22 cellular contexts compared by ENCODE assay signal in the genomic region with DNA sequence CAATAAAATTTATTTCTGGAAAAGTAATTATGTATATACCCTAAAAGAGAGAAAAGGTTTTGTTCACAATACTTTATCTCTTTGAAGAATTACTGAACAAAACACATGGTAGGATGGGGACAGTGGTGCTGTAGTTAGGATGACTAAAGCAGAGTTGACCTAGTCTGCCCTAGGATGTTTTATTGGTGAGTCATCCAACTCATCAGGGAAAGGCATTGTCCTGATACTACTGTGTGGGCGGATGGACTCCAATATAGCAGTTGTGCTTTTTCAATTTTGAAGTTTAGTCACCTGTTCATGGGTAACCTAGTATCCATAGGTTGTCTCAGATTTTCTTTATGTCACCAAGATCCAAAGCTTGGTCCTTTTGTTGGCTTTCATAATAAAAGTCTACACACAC. TPM values are rescaled to one million over a fixed set of nuclear protein-coding genes. Genes with fewer than 3 reads are reported as not detected.
A peak's percentile ranks its signal among the peaks of the same experiment; 100 is the strongest.
DNase-seq lines count a peak whose midpoint lies in the region; ATAC-seq and TF ChIP-seq lines count a peak whose summit lies in the region.
"Had no signal": no experiment of that assay in that cellular context is flagged by ENCODE, and none has a peak within 500 bp of the region (broad histone marks: within the 10 kb centered on the region; RNA-seq: fewer than 3 reads in every experiment).

No MANE protein-coding gene starts in this region.

- DNase-seq in AG08395 (ENCODE audit: low spot score) (peak; percentile 15), HPDE6-E6E7 (ENCODE audit: extremely low spot score) (peak; percentile 33), SJCRH30 (peak; percentile 13 to 35), islet precursor cell (peak; percentile 47), ureter (ENCODE audit: low spot score) (no peak), SKM-1 treated with dmso at 0.1 percent for 144 hours (lab: John Stamatoyannopoulos, UW; ENCODE audit: unreplicated experiment) (no peak), left lung (no peak)
- DNase-seq: activated effector memory CD4-positive, alpha-beta T cell treated with anti-CD3 and anti-CD28 coated beads, Interleukin-2, amount 50 U/mL, for 16 hours; brain microvascular endothelial cell; dorsolateral prefrontal cortex; left ventricle myocardium inferior; NCI-H1930; NCI-H446 treated with DMSO at 0.1 percent for 48 hours; right cardiac atrium; T-helper 1 cell had no signal

- H3K4me1 ChIP-seq in SJCRH30 (no peaks in the 10 kb centered on the region), left lung (no peaks in the 10 kb centered on the region)
- H3K4me1 ChIP-seq: left ventricle myocardium inferior had no signal

- H3K36me3 ChIP-seq in SJCRH30 = no peaks in the 10 kb centered on the region
- H3K36me3 ChIP-seq in left lung = no peaks in the 10 kb centered on the region
- H3K36me3 ChIP-seq: brain microvascular endothelial cell, left ventricle myocardium inferior, thoracic aorta had no signal

- H3K27ac ChIP-seq in SJCRH30 (no peak overlapping the region), left lung (no peak overlapping the region)
- H3K27ac ChIP-seq: brain microvascular endothelial cell, dorsolateral prefrontal cortex, epithelial cell of prostate, left ventricle myocardium inferior, thoracic aorta had no signal

- H3K4me3 ChIP-seq in SJCRH30 (no peak overlapping the region), left lung (no peak overlapping the region)
- H3K4me3 ChIP-seq: dorsolateral prefrontal cortex, GM23338, left ventricle myocardium inferior, thoracic aorta had no signal

- no peak for TF ChIP-seq CTCF in left lung (IDR thresholded peaks at IDR 0.05)

- H3K9me3 ChIP-seq in SJCRH30 (replicated peaks) (no peaks in the 10 kb centered on the region; the same call in 1 of the 2 replicates), left lung (peaks cover 0 to 2% of the 10 kb centered on the region in 2 donors)
- H3K9me3 ChIP-seq: thoracic aorta had no signal

- intact Hi-C loops in left lung (cut with DNase I) = no loop called here

- ATAC-seq in HG03025 (IDR thresholded peaks at IDR 0.05; ENCODE audit: low FRiP score, unreplicated experiment) (no peak), left lung (no peak)
- ATAC-seq: GM23338; right cardiac atrium; stimulated activated memory B cell treated with anti-CD40 and anti-IgM and Interleukin-4, amounts not matched to agents 10 μg/mL and 1 μg/mL and 100 μg/mL, for 72 hours had no signal

- H3K27me3 ChIP-seq in SJCRH30 = no peaks in the 10 kb centered on the region
- no peaks in the 10 kb centered on the region for H3K27me3 ChIP-seq in left lung
- H3K27me3 ChIP-seq: brain microvascular endothelial cell, dorsolateral prefrontal cortex had no signal

RNA-seq across cellular contexts. Expression of gene EYS, which starts 53.3 kb away (rescaled TPM):
- total RNA-seq in SJCRH30 (2014; rRNA removed; shearing (Covaris generic)) = not detected in 2 replicates
- total RNA-seq in ureter (not detected), left lung (under 1 TPM; 0.24 to 0.50 TPM)
- total RNA-seq: Daoy, mucosa of gallbladder, thoracic aorta had no signal

Comparison
In these comparisons a context has a peak if more than half of its experiments do, and no peak if none do; other contexts are left out.
1. DNase-seq: peak in AG08395 (single experiment), HPDE6-E6E7 (single experiment), SJCRH30 (2 of 2) and islet precursor cell (single experiment); none in ureter (single experiment), SKM-1 treated with dmso at 0.1 percent for 144 hours (single experiment) and left lung (0 of 2).